Comparison of ENCODE assay signal across 10 cellular contexts in the genomic region with DNA sequence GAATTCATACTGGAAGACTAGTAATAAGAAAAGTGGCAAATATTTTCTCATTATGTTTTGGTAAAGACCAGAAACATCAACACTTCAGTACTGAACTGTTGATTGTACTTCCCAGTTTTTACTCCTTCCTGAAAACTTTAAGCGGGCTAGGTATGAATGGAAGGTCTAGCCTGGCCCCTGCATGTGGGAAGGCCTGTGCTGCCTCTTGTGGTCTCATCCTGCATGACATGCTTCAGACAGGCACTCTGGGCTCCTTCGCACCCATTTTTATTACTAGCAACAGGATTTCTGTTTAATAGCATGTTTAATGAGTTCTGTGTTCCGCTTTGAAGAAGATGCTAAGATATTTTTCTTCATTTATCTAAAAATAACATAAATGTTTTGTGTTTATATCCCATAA.
A peak's percentile ranks its signal among the peaks of the same experiment; 100 is the strongest.
DNase-seq lines count a peak whose midpoint lies in the region; ATAC-seq and TF ChIP-seq lines count a peak whose summit lies in the region.
"Had no signal": no experiment of that assay in that cellular context is flagged by ENCODE, and none has a peak within 500 bp of the region (broad histone marks: within the 10 kb centered on the region; RNA-seq: fewer than 3 reads in every experiment).

No MANE protein-coding gene starts in this region.

- H3K36me3 Mint-ChIP-seq in glutamatergic neuron (ENCODE audit: unreplicated experiment): no peaks in the 10 kb centered on the region
- H3K36me3 Mint-ChIP-seq: IgD-negative memory B cell, naive B cell had no signal

- H3K27ac Mint-ChIP-seq in glutamatergic neuron (ENCODE audit: unreplicated experiment): no peak overlapping the region
- H3K27ac Mint-ChIP-seq: IgD-negative memory B cell, naive B cell had no signal

- peaks cover 3% of the 10 kb centered on the region for H3K27me3 Mint-ChIP-seq in glutamatergic neuron (ENCODE audit: unreplicated experiment)

- POLR2A ChIA-PET in AG04449 (lab: Yijun Ruan, JAX): no interaction called here

- peaks cover 11% of the 10 kb centered on the region for H3K9me3 Mint-ChIP-seq in glutamatergic neuron (ENCODE audit: unreplicated experiment)
- H3K9me3 Mint-ChIP-seq: IgD-negative memory B cell, naive B cell had no signal

- no peak overlapping the region for H3K4me3 Mint-ChIP-seq in glutamatergic neuron (ENCODE audit: unreplicated experiment)
- H3K4me3 Mint-ChIP-seq: IgD-negative memory B cell, naive B cell had no signal

- TF ChIP-seq CTCF in AG04449 (IDR thresholded peaks at IDR 0.05; ENCODE audit: insufficient read depth, low read length, missing control alignments) (peak; percentile 43), glutamatergic neuron (IDR thresholded peaks at IDR 0.05; ENCODE audit: partially characterized antibody, unreplicated experiment) (peak; percentile 76)

- DNase-seq in AG04449 (ENCODE audit: low read depth, low spot score) (no peak), OCI-M1 (lab: John Stamatoyannopoulos, UW) (peak; percentile 47), glutamatergic neuron (peak; percentile 64), NCI-H1048 (lab: John Stamatoyannopoulos, UW) (no peak)
- DNase-seq: naive B cell had no signal

- CTCF ChIA-PET in AG04449 (lab: Yijun Ruan, JAX): no interaction called here

- ATAC-seq in GM18502 (IDR thresholded peaks at IDR 0.05; ENCODE audit: poor library complexity, unreplicated experiment): peak; percentile 58
- no peak for ATAC-seq in HG03039 (IDR thresholded peaks at IDR 0.05; ENCODE audit: unreplicated experiment)
- no peak for ATAC-seq in HG03025 (IDR thresholded peaks at IDR 0.05; ENCODE audit: low FRiP score, unreplicated experiment)
- no peak for ATAC-seq in HG03439 (IDR thresholded peaks at IDR 0.05; ENCODE audit: unreplicated experiment)

- H3K4me1 Mint-ChIP-seq in glutamatergic neuron (ENCODE audit: low read depth, unreplicated experiment): peaks cover 14% of the 10 kb centered on the region
- H3K4me1 Mint-ChIP-seq: IgD-negative memory B cell, naive B cell had no signal

- no peak overlapping the region for H3K4me3 ChIP-seq in AG04449 (ENCODE audit: low read depth, low read length)

Comparison
In these comparisons a context has a peak if more than half of its experiments do, and no peak if none do; other contexts are left out.
1. DNase-seq: peak in OCI-M1 (single experiment) and glutamatergic neuron (single experiment); none in AG04449 (single experiment) and NCI-H1048 (single experiment).